1 cellular context compared by ENCODE assay signal in the genomic region with DNA sequence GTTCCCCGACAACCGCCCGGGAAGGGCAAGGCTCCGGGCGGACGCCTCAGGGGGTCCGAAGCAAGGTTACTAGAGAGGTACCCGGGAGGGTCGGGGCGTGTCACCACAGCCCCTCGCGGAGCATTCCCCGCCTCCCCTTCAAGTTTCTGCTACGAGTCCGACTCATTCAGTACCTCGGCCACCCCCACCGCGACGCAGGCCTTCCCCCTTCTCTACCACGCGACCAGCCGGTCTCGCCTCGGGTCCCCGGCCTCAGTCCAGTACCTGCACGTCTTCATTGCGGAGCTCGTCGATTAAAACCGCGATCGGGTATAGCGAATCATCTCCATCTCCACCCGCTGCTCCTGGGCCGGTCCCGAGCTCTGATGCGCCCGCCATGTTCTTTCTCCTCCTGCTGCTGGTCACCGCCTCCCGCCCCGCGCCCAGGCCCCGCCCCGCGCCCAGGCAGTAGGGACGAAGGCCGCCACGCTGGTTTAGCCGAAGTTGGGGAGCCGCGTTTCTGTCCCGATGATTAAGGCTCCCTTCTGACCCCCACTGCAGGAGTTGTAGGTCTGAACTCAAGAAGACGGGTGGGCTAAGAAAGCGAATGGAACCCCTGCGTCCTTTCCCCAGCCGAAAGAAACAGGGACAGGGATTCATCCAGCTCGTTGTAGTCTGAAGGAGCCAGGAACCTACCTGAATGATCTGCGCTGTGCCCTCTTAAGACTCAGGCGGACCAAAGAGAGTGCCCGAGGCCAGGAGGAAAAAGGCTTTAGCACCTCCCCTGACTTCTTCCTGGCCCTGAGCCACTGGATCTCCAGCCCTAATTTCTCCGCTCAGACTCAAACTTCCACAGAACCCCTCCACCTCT.
A peak's percentile ranks its signal among the peaks of the same experiment; 100 is the strongest.
TF ChIP-seq lines count a peak whose summit lies in the region.

TSS of gene PPP2R1B (minus strand) at position 406 of the 850 bp plus-strand sequence. CDS start at position 378, 28 bp downstream.

TF ChIP-seq in HepG2, 621 proteins besides CTCF, POLR2A, EP300 and RAD21 (continued from another document and continues in another):
- TF ChIP-seq PBX3 (CRISPR knock-in tag; IDR thresholded peaks at IDR 0.05; ENCODE audit: borderline replicate concordance) (no peak), CBFB (CRISPR knock-in tag; IDR thresholded peaks at IDR 0.05) (no peak), MATR3 (CRISPR knock-in tag; IDR thresholded peaks at IDR 0.05) (no peak), FLYWCH1 (CRISPR knock-in tag; IDR thresholded peaks at IDR 0.05) (no peak), SMC3 (IDR thresholded peaks at IDR 0.05; ENCODE audit: low read length) (no peak), ZNF354B (CRISPR knock-in tag; IDR thresholded peaks at IDR 0.05) (no peak), NFE2L1 (CRISPR knock-in tag; IDR thresholded peaks at IDR 0.05; ENCODE audit: borderline replicate concordance) (0 out of 2 replicates have a peak, but pooled peaks have one; percentile 11), ZNF232 (CRISPR knock-in tag; IDR thresholded peaks at IDR 0.05; ENCODE audit: borderline replicate concordance) (peak; percentile 57; the same call in 1 of the 2 replicates), PAXIP1 (CRISPR knock-in tag; conservative IDR thresholded peaks at IDR 0.05) (no peak), RORA (CRISPR knock-in tag; IDR thresholded peaks at IDR 0.05) (no peak), ZNF879 (CRISPR knock-in tag; IDR thresholded peaks at IDR 0.05) (no peak; the same call in 1 of the 2 replicates), ZNF660 (CRISPR knock-in tag; IDR thresholded peaks at IDR 0.05; ENCODE audit: borderline replicate concordance, low read depth) (no peak), KDM1A (CRISPR knock-in tag; IDR thresholded peaks at IDR 0.05) (no peak), ZNF484 (CRISPR knock-in tag; IDR thresholded peaks at IDR 0.05; ENCODE audit: borderline replicate concordance, low read depth) (no peak), ZNF724P (CRISPR knock-in tag; IDR thresholded peaks at IDR 0.05; ENCODE audit: borderline replicate concordance) (peak; percentile 48; the same call in 1 of the 2 replicates), ZNF280B (CRISPR knock-in tag; IDR thresholded peaks at IDR 0.05; ENCODE audit: borderline replicate concordance) (no peak), BCL6 (CRISPR knock-in tag; IDR thresholded peaks at IDR 0.05) (no peak), ZXDC (CRISPR knock-in tag; IDR thresholded peaks at IDR 0.05) (0 out of 2 replicates have a peak, but pooled peaks have one; percentile 47), SMARCC2 (IDR thresholded peaks at IDR 0.05) (no peak), ZFP1 (CRISPR knock-in tag; IDR thresholded peaks at IDR 0.05) (no peak), KMT2A (CRISPR knock-in tag; IDR thresholded peaks at IDR 0.05) (peak; percentile 75; the same call in 1 of the 2 replicates), HOXA3 (CRISPR knock-in tag; IDR thresholded peaks at IDR 0.05) (peak; percentile 9), ZNF292 (CRISPR knock-in tag; IDR thresholded peaks at IDR 0.05; ENCODE audit: borderline replicate concordance, low read depth) (0 out of 2 replicates have a peak, but pooled peaks have one; percentile 33), XBP1 (CRISPR knock-in tag; IDR thresholded peaks at IDR 0.05) (no peak), ZSCAN9 (CRISPR knock-in tag; IDR thresholded peaks at IDR 0.05; ENCODE audit: borderline replicate concordance) (no peak), ZNF556 (CRISPR knock-in tag; IDR thresholded peaks at IDR 0.05; ENCODE audit: borderline replicate concordance) (no peak; the same call in 1 of the 2 replicates), NFYC (CRISPR knock-in tag; IDR thresholded peaks at IDR 0.05) (no peak), SRY (CRISPR knock-in tag; IDR thresholded peaks at IDR 0.05) (no peak), TFDP2 (CRISPR knock-in tag; IDR thresholded peaks at IDR 0.05) (0 out of 2 replicates have a peak, but pooled peaks have one; percentile 13), ZNF782 (CRISPR knock-in tag; IDR thresholded peaks at IDR 0.05; ENCODE audit: borderline replicate concordance) (no peak), ZNF629 (CRISPR knock-in tag; conservative IDR thresholded peaks at IDR 0.05) (no peak), ZNF614 (CRISPR knock-in tag; IDR thresholded peaks at IDR 0.05; ENCODE audit: borderline replicate concordance) (peak; percentile 36; the same call in 1 of the 2 replicates), RFX5 (IDR thresholded peaks at IDR 0.05; ENCODE audit: low read depth, low read length) (no peak), ZNF749 (CRISPR knock-in tag; IDR thresholded peaks at IDR 0.05; ENCODE audit: borderline replicate concordance) (0 out of 2 replicates have a peak, but pooled peaks have one; percentile 74), HDAC1 (CRISPR knock-in tag; IDR thresholded peaks at IDR 0.05) (peak; percentile 69), MAFG (CRISPR knock-in tag; IDR thresholded peaks at IDR 0.05) (no peak), NKX3-1 (CRISPR knock-in tag; IDR thresholded peaks at IDR 0.05) (0 out of 2 replicates have a peak, but pooled peaks have one; percentile 16), GATAD1 (CRISPR knock-in tag; IDR thresholded peaks at IDR 0.05) (peak; percentile 35; the same call in 1 of the 2 replicates), ZNF773 (CRISPR knock-in tag; IDR thresholded peaks at IDR 0.05; ENCODE audit: borderline replicate concordance) (no peak; the same call in 1 of the 2 replicates), NCOA1 (CRISPR knock-in tag; IDR thresholded peaks at IDR 0.05) (no peak), NCOA5 (CRISPR knock-in tag; IDR thresholded peaks at IDR 0.05) (no peak), ZNF546 (CRISPR knock-in tag; conservative IDR thresholded peaks at IDR 0.05) (no peak), EZH2 (conservative IDR thresholded peaks at IDR 0.05; ENCODE audit: low read depth, low read length) (no peak), ZMYM2 (CRISPR knock-in tag; IDR thresholded peaks at IDR 0.05) (no peak), ZNF24 (IDR thresholded peaks at IDR 0.05) (no peak), ZNF44 (CRISPR knock-in tag; IDR thresholded peaks at IDR 0.05) (no peak), TARDBP (CRISPR knock-in tag; IDR thresholded peaks at IDR 0.05) (no peak), ELF3 (CRISPR knock-in tag; IDR thresholded peaks at IDR 0.05) (no peak), HOXA7 (CRISPR knock-in tag; IDR thresholded peaks at IDR 0.05) (no peak), PHF20 (CRISPR knock-in tag; IDR thresholded peaks at IDR 0.05) (0 out of 2 replicates have a peak, but pooled peaks have one; percentile 37), ZBTB7B (CRISPR knock-in tag; IDR thresholded peaks at IDR 0.05) (no peak), GRHL1 (CRISPR knock-in tag; conservative IDR thresholded peaks at IDR 0.05) (no peak), ZSCAN25 (CRISPR knock-in tag; IDR thresholded peaks at IDR 0.05) (no peak), ARNTL (CRISPR knock-in tag; IDR thresholded peaks at IDR 0.05) (no peak), ZBTB38 (CRISPR knock-in tag; IDR thresholded peaks at IDR 0.05) (no peak), NFKBIZ (CRISPR knock-in tag; IDR thresholded peaks at IDR 0.05) (no peak)
- TF ChIP-seq, protein P1, sequence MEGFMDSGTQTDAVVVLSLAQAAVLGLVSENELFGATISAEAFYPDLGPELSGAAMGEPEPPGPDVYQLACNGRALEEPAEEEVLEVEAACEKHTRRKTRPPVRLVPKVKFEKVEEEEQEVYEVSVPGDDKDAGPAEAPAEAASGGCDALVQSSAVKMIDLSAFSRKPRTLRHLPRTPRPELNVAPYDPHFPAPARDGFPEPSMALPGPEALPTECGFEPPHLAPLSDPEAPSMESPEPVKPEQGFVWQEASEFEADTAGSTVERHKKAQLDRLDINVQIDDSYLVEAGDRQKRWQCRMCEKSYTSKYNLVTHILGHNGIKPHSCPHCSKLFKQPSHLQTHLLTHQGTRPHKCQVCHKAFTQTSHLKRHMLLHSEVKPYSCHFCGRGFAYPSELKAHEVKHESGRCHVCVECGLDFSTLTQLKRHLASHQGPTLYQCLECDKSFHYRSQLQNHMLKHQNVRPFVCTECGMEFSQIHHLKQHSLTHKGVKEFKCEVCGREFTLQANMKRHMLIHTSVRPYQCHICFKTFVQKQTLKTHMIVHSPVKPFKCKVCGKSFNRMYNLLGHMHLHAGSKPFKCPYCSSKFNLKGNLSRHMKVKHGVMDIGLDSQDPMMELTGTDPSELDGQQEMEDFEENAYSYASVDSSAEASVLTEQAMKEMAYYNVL (CRISPR knock-in tag; IDR thresholded peaks at IDR 0.05; ENCODE audit: borderline replicate concordance), result no peak
